In the genomic region with DNA sequence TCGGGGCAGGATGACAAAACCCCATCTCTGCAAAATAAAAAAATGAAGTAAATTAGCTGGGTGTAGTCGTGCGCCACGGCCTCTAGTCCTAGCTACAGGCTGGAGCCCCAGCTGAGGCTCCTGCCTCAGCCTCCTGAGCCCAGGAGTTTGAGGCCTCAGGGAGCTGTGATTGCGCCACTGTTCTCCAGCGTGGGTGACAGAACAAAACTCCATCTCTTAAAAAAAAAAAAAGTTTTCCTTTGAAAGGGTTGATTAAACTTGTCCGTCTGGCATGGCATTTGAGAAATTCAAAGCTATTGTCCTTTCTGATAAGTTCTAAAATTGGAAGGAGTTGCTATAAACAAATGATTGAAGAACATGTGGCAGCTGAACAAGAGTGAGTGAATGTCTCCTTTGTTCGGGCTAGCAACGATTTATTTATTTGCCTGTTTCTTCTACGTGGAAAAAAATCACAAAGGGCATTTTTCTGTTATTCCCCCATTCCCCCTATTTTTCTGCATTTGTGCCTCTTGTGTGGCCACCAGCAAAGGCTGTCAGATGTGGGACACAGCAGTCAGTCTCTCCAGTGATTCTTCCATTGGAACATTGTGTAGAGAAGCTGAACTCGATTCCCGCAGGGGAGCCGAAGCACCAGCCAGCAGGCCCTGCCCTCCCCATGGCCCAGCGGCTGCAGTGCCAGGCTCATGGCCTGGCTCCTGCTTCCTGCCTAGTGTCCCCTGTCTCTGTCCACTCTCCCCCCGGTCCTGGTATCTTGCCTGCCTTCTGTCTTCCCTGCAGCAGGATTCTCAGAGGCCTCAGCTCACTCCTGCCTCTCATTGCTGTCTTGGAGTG, we compare ENCODE assay signal across 8 cellular contexts. TPM values are rescaled to one million over a fixed set of nuclear protein-coding genes. Genes with fewer than 3 reads are reported as not detected.
DNase-seq lines count a peak whose midpoint lies in the region; ATAC-seq and TF ChIP-seq lines count a peak whose summit lies in the region.

No MANE protein-coding gene starts in this region.

- H3K4me1 Mint-ChIP-seq in activated CD4-positive, alpha-beta T cell treated with anti-CD3 and anti-CD28 coated beads for 36 hours: peaks cover 94% of the 10 kb centered on the region

- peaks cover 80% of the 10 kb centered on the region for H3K36me3 Mint-ChIP-seq in activated CD4-positive, alpha-beta T cell treated with anti-CD3 and anti-CD28 coated beads for 36 hours (ENCODE audit: low read depth)

- no peak overlapping the region for H3K9ac ChIP-seq in colonic mucosa (ENCODE audit: low read depth in 2 of 2, low read length in 2 of 2)

- peaks cover 11% of the 10 kb centered on the region for H3K4me1 ChIP-seq in colonic mucosa
- peaks cover 61% of the 10 kb centered on the region for H3K4me1 ChIP-seq in lower lobe of right lung

- H3K9me3 Mint-ChIP-seq in activated CD4-positive, alpha-beta T cell treated with anti-CD3 and anti-CD28 coated beads for 36 hours (ENCODE audit: low read depth): no peaks in the 10 kb centered on the region

- H3K27me3 Mint-ChIP-seq in activated CD4-positive, alpha-beta T cell treated with anti-CD3 and anti-CD28 coated beads for 36 hours: no peaks in the 10 kb centered on the region

- TF ChIP-seq CTCF in colonic mucosa (IDR thresholded peaks at IDR 0.05): no peak
- TF ChIP-seq CTCF in lower lobe of right lung (IDR thresholded peaks at IDR 0.05): no peak

- H3K9me3 ChIP-seq in colonic mucosa (no peaks in the 10 kb centered on the region), lower lobe of right lung (no peaks in the 10 kb centered on the region)

- intact Hi-C loops in activated CD4-positive, alpha-beta T cell treated with anti-CD3 and anti-CD28 coated beads for 36 hours (cut with DNase I, micrococcal nuclease): loop anchor here in 1 of 2 experiments (10.0 kb wide), 1 partner anchor 271 kb away; no protein-coding TSS in a partner anchor
- intact Hi-C loops in colonic mucosa (cut with DNase I) (no loop called here), lower lobe of right lung (cut with DNase I) (no loop called here)

- no peaks in the 10 kb centered on the region for H3K27me3 ChIP-seq in colonic mucosa
- H3K27me3 ChIP-seq in lower lobe of right lung (ENCODE audit: low read depth): no peaks in the 10 kb centered on the region

- H3K27ac ChIP-seq in colonic mucosa: no peak overlapping the region
- peak overlapping the region; percentile 69 for H3K27ac ChIP-seq in lower lobe of right lung

- CTCF ChIA-PET in activated CD4-positive, alpha-beta T cell treated with anti-CD3 and anti-CD28 coated beads for 36 hours (lab: Charles Lee): interaction anchor here (0.6 to 3.0 kb wide), 3 partner anchors 29 to 345 kb away, joined by 3 to 25 read pairs (median 4); no protein-coding TSS in a partner anchor

- H3K36me3 ChIP-seq in colonic mucosa (no peaks in the 10 kb centered on the region), lower lobe of right lung (peaks cover 98% of the 10 kb centered on the region)

- peak overlapping the region; percentile 55 for H3K4me3 Mint-ChIP-seq in activated CD4-positive, alpha-beta T cell treated with anti-CD3 and anti-CD28 coated beads for 36 hours

- peak; percentile 35 for DNase-seq in activated CD4-positive, alpha-beta T cell treated with anti-CD3 and anti-CD28 coated beads for 36 hours
- no peak for DNase-seq in activated CD4-positive, alpha-beta T cell treated with anti-CD3 and anti-CD28 coated beads for 4 hours
- DNase-seq in colonic mucosa: peak; percentile 12
- no peak for DNase-seq in lower lobe of right lung
- DNase-seq in superior temporal gyrus (ENCODE audit: extremely low spot score): peak; percentile 94
- DNase-seq in A172 (ENCODE audit: low spot score): no peak

- H3K4me3 ChIP-seq in colonic mucosa (no peak overlapping the region), lower lobe of right lung (no peak overlapping the region)

- peak overlapping the region; percentile 98 for H3K27ac Mint-ChIP-seq in activated CD4-positive, alpha-beta T cell treated with anti-CD3 and anti-CD28 coated beads for 36 hours

- POLR2A ChIA-PET in activated CD4-positive, alpha-beta T cell treated with anti-CD3 and anti-CD28 coated beads for 36 hours (lab: Charles Lee): interaction anchor here (0.9 to 1.2 kb wide), 2 partner anchors 9 to 67 kb away, joined by 4 read pairs; no protein-coding TSS in a partner anchor

- no peak for ATAC-seq in activated CD4-positive, alpha-beta T cell treated with anti-CD3 and anti-CD28 coated beads for 36 hours
- ATAC-seq in lower lobe of right lung (no peak), GM21529 (IDR thresholded peaks at IDR 0.05; ENCODE audit: unreplicated experiment) (no peak), GM21576 (IDR thresholded peaks at IDR 0.05; ENCODE audit: unreplicated experiment) (no peak)

RNA-seq across cellular contexts. Expression of a gene that starts 21.5 kb away (rescaled TPM):
- total RNA-seq in activated CD4-positive, alpha-beta T cell treated with anti-CD3 and anti-CD28 coated beads for 36 hours: 10 to 100 TPM; 28.9 to 54.1 TPM
- 1 to 10 TPM; 2.3 to 3.1 TPM for total RNA-seq in colonic mucosa
- total RNA-seq in lower lobe of right lung: 10.9 TPM
- 44.4 and 56.9 TPM in 2 replicates for total RNA-seq in A172 (2014; rRNA removed; shearing (Covaris generic))

RNA-seq across cellular contexts. Expression of a gene that starts 47.8 kb away (rescaled TPM):
- 10 to 100 TPM; 30.3 to 43.2 TPM for total RNA-seq in activated CD4-positive, alpha-beta T cell treated with anti-CD3 and anti-CD28 coated beads for 36 hours
- 10 to 100 TPM in 1 of 2 donors, 1 to 10 TPM in 1; 6.5 to 10.6 TPM for total RNA-seq in colonic mucosa
- 37.1 TPM for total RNA-seq in lower lobe of right lung
- 58.8 and 66.8 TPM in 2 replicates for total RNA-seq in A172 (2014; rRNA removed; shearing (Covaris generic))

Comparison
In these comparisons a context has a peak if more than half of its experiments do, and no peak if none do; other contexts are left out.
1. DNase-seq: peak in activated CD4-positive, alpha-beta T cell treated with anti-CD3 and anti-CD28 coated beads for 36 hours (single experiment), colonic mucosa (single experiment) and superior temporal gyrus (single experiment); none in activated CD4-positive, alpha-beta T cell treated with anti-CD3 and anti-CD28 coated beads for 4 hours (0 of 2), lower lobe of right lung (single experiment) and A172 (single experiment).